16 cellular contexts compared by ENCODE assay signal in genomic region chr22:36322602-36322915, GRCh38.
DNase-seq lines count a peak whose midpoint lies in the region; ATAC-seq, FAIRE-seq and TF ChIP-seq lines count a peak whose summit lies in the region.
"Had no signal": no experiment of that assay in that cellular context is flagged by ENCODE, and none has a peak within 500 bp of the region (broad histone marks: within the 10 kb centered on the region; RNA-seq: fewer than 3 reads in every experiment).

No MANE protein-coding gene starts in this region.

- no peak for ATAC-seq in lower lobe of right lung
- ATAC-seq in stimulated activated memory B cell treated with anti-CD40 and anti-IgM and Interleukin-4, amounts not matched to agents 10 μg/mL and 1 μg/mL and 100 μg/mL, for 72 hours, result no peak

- peaks cover 90% of the 10 kb centered on the region for H4K20me1 ChIP-seq in astrocyte (ENCODE audit: insufficient read depth, low read length)

- H3K9me3 ChIP-seq in astrocyte (ENCODE audit: insufficient read depth, low read depth, low read length) (no peaks in the 10 kb centered on the region), lower lobe of right lung (no peaks in the 10 kb centered on the region)
- H3K9me3 ChIP-seq: mucosa of descending colon had no signal

- DNase-seq in HFFc6 (no peak), astrocyte (ENCODE audit: low read depth) (no peak), lower lobe of right lung (no peak), superior temporal gyrus (ENCODE audit: extremely low spot score) (no peak), NCI-H1105 treated with DMSO at 0.1 percent for 48 hours (lab: John Stamatoyannopoulos, UW) (no peak), nucleus accumbens (lab: John Stamatoyannopoulos, UW) (no peak), glutamatergic neuron (no peak)
- DNase-seq: CD8-positive, alpha-beta memory T cell; dermis blood vessel endothelial cell; Kasumi-1; NCI-H2081; stimulated activated CD4-positive, alpha-beta T cell treated with anti-CD3 and anti-CD28 coated beads, Interleukin-12 subunit alpha, Interleukin-12 subunit beta, amount 100 ng/mL, for 4 hours had no signal

- H3K4me1 Mint-ChIP-seq in HFFc6 (ENCODE audit: low read depth) (peaks cover 52% of the 10 kb centered on the region), astrocyte (ENCODE audit: low read depth, unreplicated experiment) (peaks cover 63% of the 10 kb centered on the region), glutamatergic neuron (ENCODE audit: low read depth, unreplicated experiment) (no peaks in the 10 kb centered on the region)
- peaks cover 18% of the 10 kb centered on the region for H3K4me1 Mint-ChIP-seq in stimulated activated memory B cell treated with anti-CD40 and anti-IgM and Interleukin-4, amounts not matched to agents 10 μg/mL and 1 μg/mL and 100 μg/mL, for 72 hours

- no peak overlapping the region for H3K4me2 ChIP-seq in astrocyte (ENCODE audit: low read length)
- H3K4me2 ChIP-seq: hepatocyte had no signal

- intact Hi-C loops in lower lobe of right lung (cut with DNase I), result no loop called here

- no peak overlapping the region for H2AFZ ChIP-seq in astrocyte (ENCODE audit: low read depth, low read length)
- H2AFZ ChIP-seq: hepatocyte had no signal

- H3K27ac ChIP-seq in astrocyte (ENCODE audit: low read depth, low read length), result peak overlapping the region; percentile 99
- peak overlapping the region; percentile 90 for H3K27ac ChIP-seq in lower lobe of right lung
- H3K27ac ChIP-seq: hepatocyte had no signal

- H3K4me1 ChIP-seq in astrocyte (ENCODE audit: insufficient read depth, low read length), result peaks cover 45% of the 10 kb centered on the region
- peaks cover 71% of the 10 kb centered on the region for H3K4me1 ChIP-seq in lower lobe of right lung

- H3K36me3 Mint-ChIP-seq in HFFc6 (ENCODE audit: low read depth) (peaks cover 74% of the 10 kb centered on the region), astrocyte (ENCODE audit: low read depth, unreplicated experiment) (peaks cover 48% of the 10 kb centered on the region), glutamatergic neuron (ENCODE audit: unreplicated experiment) (no peaks in the 10 kb centered on the region)
- H3K36me3 Mint-ChIP-seq in stimulated activated memory B cell treated with anti-CD40 and anti-IgM and Interleukin-4, amounts not matched to agents 10 μg/mL and 1 μg/mL and 100 μg/mL, for 72 hours, result peaks cover 74% of the 10 kb centered on the region

- peak overlapping the region; percentile 70; the same call in 1 of the 2 replicates for H3K4me3 Mint-ChIP-seq in HFFc6
- H3K4me3 Mint-ChIP-seq in astrocyte (ENCODE audit: unreplicated experiment), result no peak overlapping the region
- no peak overlapping the region for H3K4me3 Mint-ChIP-seq in stimulated activated memory B cell treated with anti-CD40 and anti-IgM and Interleukin-4, amounts not matched to agents 10 μg/mL and 1 μg/mL and 100 μg/mL, for 72 hours
- no peak overlapping the region for H3K4me3 Mint-ChIP-seq in glutamatergic neuron (ENCODE audit: unreplicated experiment)
- H3K4me3 Mint-ChIP-seq: CD8-positive, alpha-beta memory T cell had no signal

- H3K4me3 ChIP-seq in astrocyte (ENCODE audit: insufficient read depth, low read depth, low read length), result no peak overlapping the region
- H3K4me3 ChIP-seq in lower lobe of right lung, result no peak overlapping the region
- H3K4me3 ChIP-seq: hepatocyte, mucosa of descending colon had no signal

- H3K9me3 Mint-ChIP-seq in HFFc6 (peaks cover 18% of the 10 kb centered on the region), astrocyte (ENCODE audit: unreplicated experiment) (no peaks in the 10 kb centered on the region), glutamatergic neuron (ENCODE audit: unreplicated experiment) (no peaks in the 10 kb centered on the region)
- no peaks in the 10 kb centered on the region for H3K9me3 Mint-ChIP-seq in stimulated activated memory B cell treated with anti-CD40 and anti-IgM and Interleukin-4, amounts not matched to agents 10 μg/mL and 1 μg/mL and 100 μg/mL, for 72 hours
- H3K9me3 Mint-ChIP-seq: activated naive CD4-positive, alpha-beta T cell treated with anti-CD3 and anti-CD28 coated beads, Interleukin-2, amount 50 U/mL, for 72 hours; CD8-positive, alpha-beta memory T cell had no signal

- H3K36me3 ChIP-seq in astrocyte (ENCODE audit: insufficient read depth, low read length), result peaks cover 91% of the 10 kb centered on the region
- H3K36me3 ChIP-seq in lower lobe of right lung, result peaks cover 100% of the 10 kb centered on the region

- H3K9ac ChIP-seq in astrocyte (ENCODE audit: low read length), result no peak overlapping the region

- H3K27me3 ChIP-seq in astrocyte (ENCODE audit: insufficient read depth, low read length) (no peaks in the 10 kb centered on the region), lower lobe of right lung (ENCODE audit: low read depth) (no peaks in the 10 kb centered on the region)
- H3K27me3 ChIP-seq: hepatocyte had no signal

- TF ChIP-seq CTCF in HFFc6 (IDR thresholded peaks at IDR 0.05) (no peak), astrocyte (IDR thresholded peaks at IDR 0.05; ENCODE audit: insufficient read depth, low read depth, low read length) (no peak), lower lobe of right lung (IDR thresholded peaks at IDR 0.05) (no peak), glutamatergic neuron (IDR thresholded peaks at IDR 0.05; ENCODE audit: partially characterized antibody, unreplicated experiment) (no peak)

- peaks cover 98% of the 10 kb centered on the region for H3K79me2 ChIP-seq in astrocyte (ENCODE audit: insufficient read depth, low read length)

- no peak for FAIRE-seq in astrocyte (lab: Jason Lieb, UNC)

- H3K27ac Mint-ChIP-seq in HFFc6 (peak overlapping the region; percentile 78), astrocyte (ENCODE audit: unreplicated experiment) (peak overlapping the region; percentile 87), glutamatergic neuron (ENCODE audit: unreplicated experiment) (no peak overlapping the region)
- peak overlapping the region; percentile 76 for H3K27ac Mint-ChIP-seq in stimulated activated memory B cell treated with anti-CD40 and anti-IgM and Interleukin-4, amounts not matched to agents 10 μg/mL and 1 μg/mL and 100 μg/mL, for 72 hours

- H3K27me3 Mint-ChIP-seq in HFFc6 (ENCODE audit: insufficient read depth) (peaks cover 78% of the 10 kb centered on the region), astrocyte (ENCODE audit: low read depth, unreplicated experiment) (no peaks in the 10 kb centered on the region), glutamatergic neuron (ENCODE audit: unreplicated experiment) (peaks cover 2% of the 10 kb centered on the region)
- no peaks in the 10 kb centered on the region for H3K27me3 Mint-ChIP-seq in stimulated activated memory B cell treated with anti-CD40 and anti-IgM and Interleukin-4, amounts not matched to agents 10 μg/mL and 1 μg/mL and 100 μg/mL, for 72 hours
- H3K27me3 Mint-ChIP-seq: CD8-positive, alpha-beta memory T cell had no signal
